In genomic region chr11:67406969-67407699, GRCh38 we compare ENCODE assay signal across 1 cellular context.
TF ChIP-seq lines count a peak whose summit lies in the region.

No MANE protein-coding gene starts in this region.

TF ChIP-seq in A549, 52 proteins besides CTCF, POLR2A, EP300 and RAD21 (continued from another document):
- TF ChIP-seq FOSB (CRISPR knock-in tag; IDR thresholded peaks at IDR 0.05) = no peak
- TF ChIP-seq TP53 (CRISPR knock-in tag; IDR thresholded peaks at IDR 0.05) = no peak
